In the genomic region with DNA sequence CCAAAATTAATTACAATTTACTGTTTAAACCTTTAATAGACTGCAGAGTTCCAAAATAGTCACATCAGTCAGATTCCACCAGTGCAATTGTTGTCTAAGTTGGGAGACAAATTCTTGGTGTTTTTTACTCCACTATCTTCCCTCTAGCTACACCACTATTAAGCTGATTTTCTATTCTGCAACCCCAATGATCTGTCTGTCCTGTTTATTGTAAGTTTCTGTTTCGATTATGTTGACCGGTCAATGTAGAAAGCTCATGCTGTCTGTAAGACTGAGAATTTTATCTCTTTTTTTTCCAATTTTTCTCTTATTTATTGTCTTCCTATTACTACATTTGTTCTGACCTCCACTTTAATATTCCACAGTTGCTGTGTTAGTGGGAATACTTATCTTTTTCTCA, we compare ENCODE assay signal across 27 cellular contexts.
"Had no signal": no experiment of that assay in that cellular context is flagged by ENCODE, and none has a peak within 500 bp of the region (broad histone marks: within the 10 kb centered on the region; RNA-seq: fewer than 3 reads in every experiment).

No MANE protein-coding gene starts in this region.

- DNase-seq: activated B cell treated with CpG ODN at 0.5 μM for 24 hours; activated CD4-positive, alpha-beta T cell treated with anti-CD3 and anti-CD28 coated beads for 48 hours; activated CD4-positive, alpha-beta T cell treated with anti-CD3 and anti-CD28 coated beads, Interleukin-2, amount 50 U/mL, for 1 hour; activated CD4-positive, alpha-beta T cell treated with anti-CD3 and anti-CD28 coated beads, Interleukin-2, amount 50 U/mL, for 48 hours; activated CD8-positive, alpha-beta memory T cell treated with anti-CD3 and anti-CD28 coated beads for 24 hours; activated CD8-positive, alpha-beta T cell treated with anti-CD3 and anti-CD28 coated beads for 36 hours; activated effector memory CD4-positive, alpha-beta T cell treated with Interleukin-2 at 50 U/mL for 16 hours; activated gamma-delta T cell treated with Interleukin-2 at 50 U/mL for 16 hours; activated naive CD4-positive, alpha-beta T cell treated with anti-CD3 and anti-CD28 coated beads, Interleukin-2, amount 50 U/mL, for 16 hours; activated naive CD4-positive, alpha-beta T cell treated with Interleukin-2 at 50 U/mL for 16 hours; activated T-cell treated with anti-CD3 and anti-CD28 coated beads, Interleukin-2, amount 50 U/mL, for 4 hours; amniotic stem cell; anterior cingulate cortex; brain microvascular endothelial cell; effector CD4-positive, alpha-beta T cell; effector memory CD8-positive, alpha-beta T cell; erythroblast; foreskin keratinocyte; gastrocnemius medialis; glutamatergic neuron; heart left ventricle; T1000; WERI-Rb-1 had no signal

- ATAC-seq: activated CD4-positive, CD25-positive, alpha-beta regulatory T cell treated with anti-CD3 and anti-CD28 coated beads, Interleukin-2, amount 50 U/mL, for 24 hours; activated CD8-positive, alpha-beta T cell treated with anti-CD3 and anti-CD28 coated beads for 36 hours; activated T-cell treated with anti-CD3 and anti-CD28 coated beads, Interleukin-2, amount 50 U/mL, for 4 hours; activated T-helper 17 cell treated with anti-CD3 and anti-CD28 coated beads, Interleukin-2, amount 50 U/mL, for 72 hours; effector memory CD8-positive, alpha-beta T cell; foreskin keratinocyte; gastrocnemius medialis; heart left ventricle had no signal

- H3K4me3 ChIP-seq: coronary artery, esophagus muscularis mucosa, gastrocnemius medialis, heart left ventricle had no signal
